Comparison of ENCODE assay signal across 1 cellular context in the genomic region with DNA sequence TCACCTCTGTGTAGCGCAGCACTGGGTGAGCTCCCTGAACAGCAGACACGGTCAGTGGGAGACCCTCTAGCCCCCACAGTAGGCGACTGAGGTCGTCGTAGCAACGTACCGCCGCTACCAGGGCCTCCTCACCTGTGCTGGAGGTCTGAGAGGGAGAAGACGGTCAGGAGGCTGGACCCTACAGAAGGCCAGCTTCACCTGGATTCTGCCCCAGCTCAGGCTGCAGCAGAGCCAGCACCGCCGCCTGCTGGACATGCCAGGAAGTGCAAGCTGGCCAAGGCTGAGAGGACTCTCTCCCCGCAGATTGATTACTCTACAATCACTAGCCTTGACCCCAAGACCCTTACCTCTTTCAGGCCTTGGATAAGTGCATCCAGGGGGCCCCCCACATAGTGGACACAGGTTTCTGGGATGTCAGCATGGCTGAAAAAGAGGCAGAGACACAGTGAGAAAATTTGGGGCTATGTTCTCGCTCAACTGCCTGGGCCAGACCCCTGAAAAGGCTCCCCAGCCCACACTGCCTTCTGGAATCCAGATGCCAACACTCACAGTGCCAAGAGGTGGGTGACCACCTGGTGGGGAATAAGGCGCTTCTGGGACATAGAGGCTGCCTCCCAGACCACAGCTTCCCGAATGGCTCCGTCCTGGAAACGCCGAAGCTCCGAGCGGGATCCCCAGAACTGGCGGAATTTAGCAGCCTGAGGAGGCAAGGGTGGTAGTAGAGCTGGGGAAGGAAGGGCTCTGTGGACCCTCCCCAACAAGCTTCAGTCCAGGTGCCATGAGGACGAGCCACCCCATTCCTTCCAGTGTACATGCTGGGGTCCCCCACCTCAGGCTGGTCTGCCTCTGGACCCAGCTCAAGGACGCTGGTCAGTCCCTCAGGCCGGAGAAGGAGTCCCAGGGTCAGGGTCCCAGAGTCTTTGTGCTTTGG.
TF ChIP-seq lines count a peak whose summit lies in the region.

No MANE protein-coding gene starts in this region.

TF ChIP-seq in GM12878, 131 proteins besides CTCF, POLR2A, EP300 and RAD21:
- TF ChIP-seq GABPA (IDR thresholded peaks at IDR 0.05; ENCODE audit: low read depth) = no peak
- peak; percentile 49; the same call in 1 of the 2 replicates for TF ChIP-seq YY1 (IDR thresholded peaks at IDR 0.05; ENCODE audit: low read depth, low read length)
- 0 out of 2 replicates have a peak, but pooled peaks have one; percentile 59 for TF ChIP-seq HDGF (IDR thresholded peaks at IDR 0.05)
- no peak for TF ChIP-seq JUNB (IDR thresholded peaks at IDR 0.05)
- 0 out of 2 replicates have a peak, but pooled peaks have one; percentile 15 for TF ChIP-seq TCF12 (IDR thresholded peaks at IDR 0.05; ENCODE audit: low read depth, low read length)
- peak; percentile 75 for TF ChIP-seq SMC3 (IDR thresholded peaks at IDR 0.05; ENCODE audit: borderline replicate concordance, low read length)
